ENCODE assay signal across 1 cellular context in genomic region chr6:89371849-89372505, GRCh38.
TF ChIP-seq lines count a peak whose summit lies in the region.

No MANE protein-coding gene starts in this region.

TF ChIP-seq in GM12878, 131 proteins besides CTCF, POLR2A, EP300 and RAD21 (continued from another document and continues in another):
- TF ChIP-seq BCLAF1 (IDR thresholded peaks at IDR 0.05) (no peak), ETV6 (conservative IDR thresholded peaks at IDR 0.05 in 1 of 2, IDR thresholded peaks at IDR 0.05 in 1 of 2; ENCODE audit: borderline replicate concordance in 1 of 2, low read depth in 1 of 2) (no peak), SUPT20H (IDR thresholded peaks at IDR 0.05; ENCODE audit: borderline replicate concordance, control insufficient read depth, low read depth, low read length) (no peak), TARDBP (IDR thresholded peaks at IDR 0.05; ENCODE audit: borderline replicate concordance) (no peak), SREBF1 (IDR thresholded peaks at IDR 0.05; ENCODE audit: low read length) (no peak), DPF2 (IDR thresholded peaks at IDR 0.05) (0 out of 2 replicates have a peak, but pooled peaks have one; percentile 19), HDAC2 (IDR thresholded peaks at IDR 0.05) (no peak), PBX3 (IDR thresholded peaks at IDR 0.05; ENCODE audit: insufficient replicate concordance, low read depth, low read length) (no peak), POU2F2 (IDR thresholded peaks at IDR 0.05; ENCODE audit: borderline replicate concordance, low read depth, low read length) (0 out of 3 replicates have a peak, but pooled peaks have one; percentile 73), TBL1XR1 (IDR thresholded peaks at IDR 0.05; ENCODE audit: low read depth, low read length) (no peak), ATF3 (IDR thresholded peaks at IDR 0.05; ENCODE audit: borderline replicate concordance, extremely low read depth, low read depth, low read length) (no peak), REST (IDR thresholded peaks at IDR 0.05; ENCODE audit: low read depth, low read length) (no peak), ATF2 (IDR thresholded peaks at IDR 0.05; ENCODE audit: low read length) (no peak), CUX1 (IDR thresholded peaks at IDR 0.05; ENCODE audit: insufficient replicate concordance, low read depth, low read length) (no peak), ZBTB33 (IDR thresholded peaks at IDR 0.05) (no peak), TAF1 (IDR thresholded peaks at IDR 0.05; ENCODE audit: borderline replicate concordance, low read depth, low read length) (no peak), ZSCAN29 (IDR thresholded peaks at IDR 0.05) (no peak), GABPA (IDR thresholded peaks at IDR 0.05; ENCODE audit: low read depth) (no peak), HDGF (IDR thresholded peaks at IDR 0.05) (0 out of 2 replicates have a peak, but pooled peaks have one; percentile 52), BCL11A (IDR thresholded peaks at IDR 0.05; ENCODE audit: low read depth, low read length) (0 out of 2 replicates have a peak, but pooled peaks have one; percentile 29), FOXK2 (IDR thresholded peaks at IDR 0.05) (no peak), YY1 (IDR thresholded peaks at IDR 0.05; ENCODE audit: low read depth, low read length) (peak; percentile 76), RAD51 (IDR thresholded peaks at IDR 0.05) (no peak), BRCA1 (IDR thresholded peaks at IDR 0.05; ENCODE audit: low read depth, low read length) (no peak), E4F1 (IDR thresholded peaks at IDR 0.05; ENCODE audit: borderline replicate concordance, partially characterized antibody) (no peak), CREB1 (IDR thresholded peaks at IDR 0.05; ENCODE audit: low read depth) (no peak), IRF5 (IDR thresholded peaks at IDR 0.05; ENCODE audit: borderline replicate concordance) (no peak), IRF4 (IDR thresholded peaks at IDR 0.05; ENCODE audit: low read depth, low read length) (peak; percentile 70), ZNF207 (IDR thresholded peaks at IDR 0.05; ENCODE audit: borderline replicate concordance) (0 out of 2 replicates have a peak, but pooled peaks have one; percentile 73), POLR2AphosphoS2 (IDR thresholded peaks at IDR 0.05; ENCODE audit: low read depth, low read length) (no peak), STAT1 (conservative IDR thresholded peaks at IDR 0.05) (peak; percentile 93), MAX (IDR thresholded peaks at IDR 0.05; ENCODE audit: low read depth, low read length) (no peak), PAX8 (IDR thresholded peaks at IDR 0.05) (no peak), NBN (IDR thresholded peaks at IDR 0.05) (peak; percentile 68; the same call in 1 of the 2 replicates), PKNOX1 (IDR thresholded peaks at IDR 0.05) (peak; percentile 83), FOS (IDR thresholded peaks at IDR 0.05; ENCODE audit: borderline replicate concordance, extremely low read depth, insufficient read length) (no peak)
